In the genomic region with DNA sequence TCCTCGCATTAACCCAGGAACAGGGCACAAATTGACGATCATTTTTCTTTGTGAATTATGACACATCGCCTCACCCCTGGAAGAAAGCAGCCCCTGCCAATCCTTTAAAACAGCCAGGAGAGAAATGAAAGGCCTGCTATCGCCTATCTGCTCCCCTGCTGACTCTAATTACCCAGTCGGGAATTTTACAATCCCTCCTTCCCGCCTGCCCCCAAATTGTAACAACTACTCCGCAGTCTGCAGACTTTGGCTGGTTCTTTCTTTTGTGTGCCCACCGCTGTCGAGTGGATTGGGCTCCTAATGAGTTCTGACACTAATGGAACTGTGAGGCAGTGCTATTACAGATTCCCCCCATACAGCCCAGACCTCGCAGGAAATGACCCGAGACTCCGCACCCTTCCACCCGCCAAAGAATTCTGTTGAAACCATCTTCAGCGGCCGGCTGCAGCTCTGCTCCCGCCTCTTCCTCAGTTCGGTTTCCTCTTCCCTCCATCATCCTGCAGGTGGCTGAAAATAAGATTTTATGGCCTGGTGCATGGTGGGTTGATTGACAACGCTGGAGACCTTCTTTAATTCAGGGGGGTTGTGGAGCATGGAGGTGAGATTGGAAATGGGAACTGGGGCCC, we compare ENCODE assay signal across 1 cellular context.
TF ChIP-seq lines count a peak whose summit lies in the region.

No MANE protein-coding gene starts in this region.

TF ChIP-seq in HEK293, 187 proteins besides CTCF, POLR2A, EP300 and RAD21 (continued from another document and continues in another):
- peak; percentile 73 for TF ChIP-seq ZNF600 (tag by site-specific recombination; IDR thresholded peaks at IDR 0.05)
- TF ChIP-seq ZNF133 (tag by site-specific recombination; IDR thresholded peaks at IDR 0.05) = no peak; the same call in 1 of the 2 replicates
- TF ChIP-seq, protein P1, sequence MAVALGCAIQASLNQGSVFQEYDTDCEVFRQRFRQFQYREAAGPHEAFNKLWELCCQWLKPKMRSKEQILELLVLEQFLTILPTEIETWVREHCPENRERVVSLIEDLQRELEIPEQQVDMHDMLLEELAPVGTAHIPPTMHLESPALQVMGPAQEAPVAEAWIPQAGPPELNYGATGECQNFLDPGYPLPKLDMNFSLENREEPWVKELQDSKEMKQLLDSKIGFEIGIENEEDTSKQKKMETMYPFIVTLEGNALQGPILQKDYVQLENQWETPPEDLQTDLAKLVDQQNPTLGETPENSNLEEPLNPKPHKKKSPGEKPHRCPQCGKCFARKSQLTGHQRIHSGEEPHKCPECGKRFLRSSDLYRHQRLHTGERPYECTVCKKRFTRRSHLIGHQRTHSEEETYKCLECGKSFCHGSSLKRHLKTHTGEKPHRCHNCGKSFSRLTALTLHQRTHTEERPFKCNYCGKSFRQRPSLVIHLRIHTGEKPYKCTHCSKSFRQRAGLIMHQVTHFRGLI (tag by site-specific recombination; IDR thresholded peaks at IDR 0.05) = no peak
- no peak for TF ChIP-seq ZNF48 (tag by site-specific recombination; IDR thresholded peaks at IDR 0.05)
- no peak for TF ChIP-seq ZSCAN16 (tag by site-specific recombination; IDR thresholded peaks at IDR 0.05)
- TF ChIP-seq SP2 (tag by site-specific recombination; IDR thresholded peaks at IDR 0.05) = no peak
- 0 out of 2 replicates have a peak, but pooled peaks have one; percentile 30 for TF ChIP-seq YY1 (tag by site-specific recombination; IDR thresholded peaks at IDR 0.05)
- peak; percentile 64 for TF ChIP-seq FEZF1 (tag by site-specific recombination; IDR thresholded peaks at IDR 0.05)
- no peak for TF ChIP-seq ZNF548 (tag by site-specific recombination; IDR thresholded peaks at IDR 0.05)
- TF ChIP-seq ZNF274 (IDR thresholded peaks at IDR 0.05; ENCODE audit: low read length) = no peak
- no peak for TF ChIP-seq ZNF274 (tag by site-specific recombination; IDR thresholded peaks at IDR 0.05; ENCODE audit: borderline replicate concordance)
- TF ChIP-seq ZNF341 (tag by site-specific recombination; IDR thresholded peaks at IDR 0.05; ENCODE audit: low read depth) = peak; percentile 48; the same call in 1 of the 2 replicates
- no peak for TF ChIP-seq ZNF837 (tag by site-specific recombination; IDR thresholded peaks at IDR 0.05)
- TF ChIP-seq KLF16 (tag by site-specific recombination; IDR thresholded peaks at IDR 0.05) = no peak
- TF ChIP-seq ZNF157 (tag by site-specific recombination; IDR thresholded peaks at IDR 0.05) = no peak
- TF ChIP-seq, protein P2, sequence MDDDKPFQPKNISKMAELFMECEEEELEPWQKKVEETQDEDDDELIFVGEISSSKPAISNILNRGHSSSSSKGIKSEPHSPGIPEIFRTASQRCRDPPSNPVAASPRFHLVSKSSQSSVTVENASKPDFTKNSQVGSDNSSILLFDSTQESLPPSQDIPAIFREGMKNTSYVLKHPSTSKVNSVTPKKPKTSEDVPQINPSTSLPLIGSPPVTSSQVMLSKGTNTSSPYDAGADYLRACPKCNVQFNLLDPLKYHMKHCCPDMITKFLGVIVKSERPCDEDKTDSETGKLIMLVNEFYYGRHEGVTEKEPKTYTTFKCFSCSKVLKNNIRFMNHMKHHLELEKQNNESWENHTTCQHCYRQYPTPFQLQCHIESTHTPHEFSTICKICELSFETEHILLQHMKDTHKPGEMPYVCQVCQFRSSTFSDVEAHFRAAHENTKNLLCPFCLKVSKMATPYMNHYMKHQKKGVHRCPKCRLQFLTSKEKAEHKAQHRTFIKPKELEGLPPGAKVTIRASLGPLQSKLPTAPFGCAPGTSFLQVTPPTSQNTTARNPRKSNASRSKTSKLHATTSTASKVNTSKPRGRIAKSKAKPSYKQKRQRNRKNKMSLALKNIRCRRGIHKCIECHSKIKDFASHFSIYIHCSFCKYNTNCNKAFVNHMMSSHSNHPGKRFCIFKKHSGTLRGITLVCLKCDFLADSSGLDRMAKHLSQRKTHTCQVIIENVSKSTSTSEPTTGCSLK (tag by site-specific recombination; IDR thresholded peaks at IDR 0.05) = no peak
- TF ChIP-seq, protein P3, sequence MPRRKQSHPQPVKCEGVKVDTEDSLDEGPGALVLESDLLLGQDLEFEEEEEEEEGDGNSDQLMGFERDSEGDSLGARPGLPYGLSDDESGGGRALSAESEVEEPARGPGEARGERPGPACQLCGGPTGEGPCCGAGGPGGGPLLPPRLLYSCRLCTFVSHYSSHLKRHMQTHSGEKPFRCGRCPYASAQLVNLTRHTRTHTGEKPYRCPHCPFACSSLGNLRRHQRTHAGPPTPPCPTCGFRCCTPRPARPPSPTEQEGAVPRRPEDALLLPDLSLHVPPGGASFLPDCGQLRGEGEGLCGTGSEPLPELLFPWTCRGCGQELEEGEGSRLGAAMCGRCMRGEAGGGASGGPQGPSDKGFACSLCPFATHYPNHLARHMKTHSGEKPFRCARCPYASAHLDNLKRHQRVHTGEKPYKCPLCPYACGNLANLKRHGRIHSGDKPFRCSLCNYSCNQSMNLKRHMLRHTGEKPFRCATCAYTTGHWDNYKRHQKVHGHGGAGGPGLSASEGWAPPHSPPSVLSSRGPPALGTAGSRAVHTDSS (tag by site-specific recombination; IDR thresholded peaks at IDR 0.05) = no peak
- TF ChIP-seq ZNF660 (tag by site-specific recombination; IDR thresholded peaks at IDR 0.05) = peak; percentile 36; the same call in 1 of the 2 replicates
- TF ChIP-seq MZF1 (tag by site-specific recombination; IDR thresholded peaks at IDR 0.05; ENCODE audit: borderline replicate concordance) = peak; percentile 90
- 0 out of 2 replicates have a peak, but pooled peaks have one; percentile 29 for TF ChIP-seq ZNF423 (tag by site-specific recombination; IDR thresholded peaks at IDR 0.05)
- peak; percentile 40; the same call in 1 of the 2 replicates for TF ChIP-seq ZBTB20 (tag by site-specific recombination; IDR thresholded peaks at IDR 0.05)
- TF ChIP-seq ZNF785 (tag by site-specific recombination; IDR thresholded peaks at IDR 0.05) = no peak
- TF ChIP-seq, protein P4, sequence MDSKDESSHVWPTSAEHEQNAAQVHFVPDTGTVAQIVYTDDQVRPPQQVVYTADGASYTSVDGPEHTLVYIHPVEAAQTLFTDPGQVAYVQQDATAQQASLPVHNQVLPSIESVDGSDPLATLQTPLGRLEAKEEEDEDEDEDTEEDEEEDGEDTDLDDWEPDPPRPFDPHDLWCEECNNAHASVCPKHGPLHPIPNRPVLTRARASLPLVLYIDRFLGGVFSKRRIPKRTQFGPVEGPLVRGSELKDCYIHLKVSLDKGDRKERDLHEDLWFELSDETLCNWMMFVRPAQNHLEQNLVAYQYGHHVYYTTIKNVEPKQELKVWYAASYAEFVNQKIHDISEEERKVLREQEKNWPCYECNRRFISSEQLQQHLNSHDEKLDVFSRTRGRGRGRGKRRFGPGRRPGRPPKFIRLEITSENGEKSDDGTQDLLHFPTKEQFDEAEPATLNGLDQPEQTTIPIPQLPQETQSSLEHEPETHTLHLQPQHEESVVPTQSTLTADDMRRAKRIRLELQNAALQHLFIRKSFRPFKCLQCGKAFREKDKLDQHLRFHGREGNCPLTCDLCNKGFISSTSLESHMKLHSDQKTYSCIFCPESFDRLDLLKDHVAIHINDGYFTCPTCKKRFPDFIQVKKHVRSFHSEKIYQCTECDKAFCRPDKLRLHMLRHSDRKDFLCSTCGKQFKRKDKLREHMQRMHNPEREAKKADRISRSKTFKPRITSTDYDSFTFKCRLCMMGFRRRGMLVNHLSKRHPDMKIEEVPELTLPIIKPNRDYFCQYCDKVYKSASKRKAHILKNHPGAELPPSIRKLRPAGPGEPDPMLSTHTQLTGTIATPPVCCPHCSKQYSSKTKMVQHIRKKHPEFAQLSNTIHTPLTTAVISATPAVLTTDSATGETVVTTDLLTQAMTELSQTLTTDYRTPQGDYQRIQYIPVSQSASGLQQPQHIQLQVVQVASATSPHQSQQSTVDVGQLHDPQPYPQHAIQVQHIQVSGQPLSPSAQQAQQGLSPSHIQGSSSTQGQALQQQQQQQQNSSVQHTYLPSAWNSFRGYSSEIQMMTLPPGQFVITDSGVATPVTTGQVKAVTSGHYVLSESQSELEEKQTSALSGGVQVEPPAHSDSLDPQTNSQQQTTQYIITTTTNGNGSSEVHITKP (tag by site-specific recombination; IDR thresholded peaks at IDR 0.05) = peak; percentile 40; the same call in 1 of the 2 replicates
- TF ChIP-seq, protein P5, sequence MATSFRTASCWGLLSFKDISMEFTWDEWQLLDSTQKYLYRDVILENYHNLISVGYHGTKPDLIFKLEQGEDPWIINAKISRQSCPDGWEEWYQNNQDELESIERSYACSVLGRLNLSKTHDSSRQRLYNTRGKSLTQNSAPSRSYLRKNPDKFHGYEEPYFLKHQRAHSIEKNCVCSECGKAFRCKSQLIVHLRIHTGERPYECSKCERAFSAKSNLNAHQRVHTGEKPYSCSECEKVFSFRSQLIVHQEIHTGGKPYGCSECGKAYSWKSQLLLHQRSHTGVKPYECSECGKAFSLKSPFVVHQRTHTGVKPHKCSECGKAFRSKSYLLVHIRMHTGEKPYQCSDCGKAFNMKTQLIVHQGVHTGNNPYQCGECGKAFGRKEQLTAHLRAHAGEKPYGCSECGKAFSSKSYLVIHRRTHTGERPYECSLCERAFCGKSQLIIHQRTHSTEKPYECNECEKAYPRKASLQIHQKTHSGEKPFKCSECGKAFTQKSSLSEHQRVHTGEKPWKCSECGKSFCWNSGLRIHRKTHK (tag by site-specific recombination; IDR thresholded peaks at IDR 0.05) = no peak
- 0 out of 2 replicates have a peak, but pooled peaks have one; percentile 21 for TF ChIP-seq ZNF335 (tag by site-specific recombination; conservative IDR thresholded peaks at IDR 0.05)
- TF ChIP-seq, protein P6, sequence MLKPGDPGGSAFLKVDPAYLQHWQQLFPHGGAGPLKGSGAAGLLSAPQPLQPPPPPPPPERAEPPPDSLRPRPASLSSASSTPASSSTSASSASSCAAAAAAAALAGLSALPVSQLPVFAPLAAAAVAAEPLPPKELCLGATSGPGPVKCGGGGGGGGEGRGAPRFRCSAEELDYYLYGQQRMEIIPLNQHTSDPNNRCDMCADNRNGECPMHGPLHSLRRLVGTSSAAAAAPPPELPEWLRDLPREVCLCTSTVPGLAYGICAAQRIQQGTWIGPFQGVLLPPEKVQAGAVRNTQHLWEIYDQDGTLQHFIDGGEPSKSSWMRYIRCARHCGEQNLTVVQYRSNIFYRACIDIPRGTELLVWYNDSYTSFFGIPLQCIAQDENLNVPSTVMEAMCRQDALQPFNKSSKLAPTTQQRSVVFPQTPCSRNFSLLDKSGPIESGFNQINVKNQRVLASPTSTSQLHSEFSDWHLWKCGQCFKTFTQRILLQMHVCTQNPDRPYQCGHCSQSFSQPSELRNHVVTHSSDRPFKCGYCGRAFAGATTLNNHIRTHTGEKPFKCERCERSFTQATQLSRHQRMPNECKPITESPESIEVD (tag by site-specific recombination; IDR thresholded peaks at IDR 0.05) = 0 out of 2 replicates have a peak, but pooled peaks have one; percentile 30
- no peak for TF ChIP-seq ZNF426 (tag by site-specific recombination; IDR thresholded peaks at IDR 0.05)
- peak; percentile 39; the same call in 1 of the 2 replicates for TF ChIP-seq ZBTB8A (tag by site-specific recombination; IDR thresholded peaks at IDR 0.05)
- no peak for TF ChIP-seq ZNF677 (tag by site-specific recombination; IDR thresholded peaks at IDR 0.05)
- TF ChIP-seq GLIS1 (tag by site-specific recombination; IDR thresholded peaks at IDR 0.05) = peak; percentile 75
- TF ChIP-seq, protein P7, sequence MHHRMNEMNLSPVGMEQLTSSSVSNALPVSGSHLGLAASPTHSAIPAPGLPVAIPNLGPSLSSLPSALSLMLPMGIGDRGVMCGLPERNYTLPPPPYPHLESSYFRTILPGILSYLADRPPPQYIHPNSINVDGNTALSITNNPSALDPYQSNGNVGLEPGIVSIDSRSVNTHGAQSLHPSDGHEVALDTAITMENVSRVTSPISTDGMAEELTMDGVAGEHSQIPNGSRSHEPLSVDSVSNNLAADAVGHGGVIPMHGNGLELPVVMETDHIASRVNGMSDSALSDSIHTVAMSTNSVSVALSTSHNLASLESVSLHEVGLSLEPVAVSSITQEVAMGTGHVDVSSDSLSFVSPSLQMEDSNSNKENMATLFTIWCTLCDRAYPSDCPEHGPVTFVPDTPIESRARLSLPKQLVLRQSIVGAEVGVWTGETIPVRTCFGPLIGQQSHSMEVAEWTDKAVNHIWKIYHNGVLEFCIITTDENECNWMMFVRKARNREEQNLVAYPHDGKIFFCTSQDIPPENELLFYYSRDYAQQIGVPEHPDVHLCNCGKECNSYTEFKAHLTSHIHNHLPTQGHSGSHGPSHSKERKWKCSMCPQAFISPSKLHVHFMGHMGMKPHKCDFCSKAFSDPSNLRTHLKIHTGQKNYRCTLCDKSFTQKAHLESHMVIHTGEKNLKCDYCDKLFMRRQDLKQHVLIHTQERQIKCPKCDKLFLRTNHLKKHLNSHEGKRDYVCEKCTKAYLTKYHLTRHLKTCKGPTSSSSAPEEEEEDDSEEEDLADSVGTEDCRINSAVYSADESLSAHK (tag by site-specific recombination; IDR thresholded peaks at IDR 0.05) = 0 out of 2 replicates have a peak, but pooled peaks have one; percentile 15
- no peak for TF ChIP-seq ZNF311 (tag by site-specific recombination; IDR thresholded peaks at IDR 0.05; ENCODE audit: borderline replicate concordance)
- TF ChIP-seq, protein P8, sequence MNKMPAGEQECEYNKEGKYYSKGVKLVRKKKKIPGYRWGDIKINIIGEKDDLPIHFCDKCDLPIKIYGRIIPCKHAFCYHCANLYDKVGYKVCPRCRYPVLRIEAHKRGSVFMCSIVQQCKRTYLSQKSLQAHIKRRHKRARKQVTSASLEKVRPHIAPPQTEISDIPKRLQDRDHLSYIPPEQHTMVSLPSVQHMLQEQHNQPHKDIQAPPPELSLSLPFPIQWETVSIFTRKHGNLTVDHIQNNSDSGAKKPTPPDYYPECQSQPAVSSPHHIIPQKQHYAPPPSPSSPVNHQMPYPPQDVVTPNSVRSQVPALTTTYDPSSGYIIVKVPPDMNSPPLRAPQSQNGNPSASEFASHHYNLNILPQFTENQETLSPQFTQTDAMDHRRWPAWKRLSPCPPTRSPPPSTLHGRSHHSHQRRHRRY (tag by site-specific recombination; IDR thresholded peaks at IDR 0.05) = no peak
- no peak for TF ChIP-seq ZNF792 (tag by site-specific recombination; IDR thresholded peaks at IDR 0.05)
- no peak for TF ChIP-seq ZNF146 (tag by site-specific recombination; IDR thresholded peaks at IDR 0.05)
- TF ChIP-seq KLF8 (tag by site-specific recombination; IDR thresholded peaks at IDR 0.05) = no peak
- TF ChIP-seq ZNF292 (tag by site-specific recombination; IDR thresholded peaks at IDR 0.05; ENCODE audit: borderline replicate concordance, low read depth) = no peak
- peak; percentile 67; the same call in 1 of the 2 replicates for TF ChIP-seq TCF7L2 (IDR thresholded peaks at IDR 0.05; ENCODE audit: borderline replicate concordance, low read depth, low read length)
- TF ChIP-seq, protein P9, sequence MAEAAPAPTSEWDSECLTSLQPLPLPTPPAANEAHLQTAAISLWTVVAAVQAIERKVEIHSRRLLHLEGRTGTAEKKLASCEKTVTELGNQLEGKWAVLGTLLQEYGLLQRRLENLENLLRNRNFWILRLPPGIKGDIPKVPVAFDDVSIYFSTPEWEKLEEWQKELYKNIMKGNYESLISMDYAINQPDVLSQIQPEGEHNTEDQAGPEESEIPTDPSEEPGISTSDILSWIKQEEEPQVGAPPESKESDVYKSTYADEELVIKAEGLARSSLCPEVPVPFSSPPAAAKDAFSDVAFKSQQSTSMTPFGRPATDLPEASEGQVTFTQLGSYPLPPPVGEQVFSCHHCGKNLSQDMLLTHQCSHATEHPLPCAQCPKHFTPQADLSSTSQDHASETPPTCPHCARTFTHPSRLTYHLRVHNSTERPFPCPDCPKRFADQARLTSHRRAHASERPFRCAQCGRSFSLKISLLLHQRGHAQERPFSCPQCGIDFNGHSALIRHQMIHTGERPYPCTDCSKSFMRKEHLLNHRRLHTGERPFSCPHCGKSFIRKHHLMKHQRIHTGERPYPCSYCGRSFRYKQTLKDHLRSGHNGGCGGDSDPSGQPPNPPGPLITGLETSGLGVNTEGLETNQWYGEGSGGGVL (tag by site-specific recombination; IDR thresholded peaks at IDR 0.05) = 0 out of 2 replicates have a peak, but pooled peaks have one; percentile 18
- peak; percentile 84 for TF ChIP-seq ZIC2 (tag by site-specific recombination; IDR thresholded peaks at IDR 0.05)
- TF ChIP-seq SP7 (tag by site-specific recombination; IDR thresholded peaks at IDR 0.05) = peak; percentile 91
